Comparison of ENCODE assay signal across 11 cellular contexts in the genomic region with DNA sequence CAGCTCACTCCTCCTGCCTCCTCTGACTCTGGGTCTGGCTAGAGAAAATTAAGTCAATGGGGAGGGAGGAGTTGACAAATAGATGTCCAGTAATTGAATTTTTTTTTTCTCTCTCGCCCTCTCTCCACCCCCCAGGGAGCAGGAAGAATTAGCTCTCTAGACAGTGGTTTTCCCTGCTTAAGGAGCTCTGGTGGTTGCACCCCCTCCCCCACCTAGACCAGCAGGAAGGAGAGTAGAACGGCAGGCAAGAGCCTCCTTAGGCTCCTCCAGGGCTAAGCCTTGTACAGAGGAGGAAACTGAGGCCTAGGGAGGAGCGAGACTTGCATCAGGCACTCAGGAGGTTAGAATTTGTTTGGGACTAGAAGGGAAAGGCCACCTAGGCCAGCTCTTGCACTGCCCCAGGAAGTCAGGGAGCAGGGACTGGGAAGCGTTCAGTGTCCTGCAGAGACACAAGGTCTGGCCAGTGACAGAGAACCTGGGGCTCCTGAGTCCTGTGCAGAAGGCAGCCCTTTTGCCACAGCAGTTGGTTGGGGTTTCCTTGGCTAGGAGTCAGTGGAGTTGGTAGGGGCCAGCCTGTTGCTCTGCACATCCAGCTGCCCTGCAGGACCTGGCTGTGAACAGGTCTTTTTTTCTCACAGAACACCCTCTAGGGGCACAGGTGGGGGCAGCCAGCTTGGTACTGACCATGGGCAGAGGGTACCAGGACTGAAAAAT. TPM values are rescaled to one million over a fixed set of nuclear protein-coding genes. Genes with fewer than 3 reads are reported as not detected.
DNase-seq lines count a peak whose midpoint lies in the region; TF ChIP-seq lines count a peak whose summit lies in the region.
"Had no signal": no experiment of that assay in that cellular context is flagged by ENCODE, and none has a peak within 500 bp of the region (broad histone marks: within the 10 kb centered on the region; RNA-seq: fewer than 3 reads in every experiment).

No MANE protein-coding gene starts in this region.

- H3K4me1 Mint-ChIP-seq in H9 = peaks cover 29 to 32% of the 10 kb centered on the region in 2 experiments

- intact Hi-C loops in A673 (cut with micrococcal nuclease; ENCODE audit: unreplicated experiment) = loop anchor here (10.0 kb wide), 1 partner anchor 296 kb away; no protein-coding TSS in a partner anchor

- H3K4me1 ChIP-seq in A673 (ENCODE audit: insufficient read depth, low read length, poor library complexity, severe bottlenecking) (peaks cover 17% of the 10 kb centered on the region), H9 (ENCODE audit: insufficient read depth, low read length) (no peaks in the 10 kb centered on the region), mesenchymal stem cell (ENCODE audit: control insufficient read depth, insufficient read depth, low read depth, low read length) (peaks cover 16% of the 10 kb centered on the region)

- TF ChIP-seq CTCF in A673 (conservative IDR thresholded peaks at IDR 0.05; ENCODE audit: low read depth, low read length) = no peak
- no peak for TF ChIP-seq CTCF in H9 (conservative IDR thresholded peaks at IDR 0.05)
- TF ChIP-seq CTCF in GM13977 (IDR thresholded peaks at IDR 0.05; ENCODE audit: extremely low read depth, insufficient read depth, missing control alignments) = no peak

- H3K4me2 ChIP-seq in H9 (ENCODE audit: insufficient read depth, insufficient read length, low read length) = peak overlapping the region; percentile 45
- H3K4me2 ChIP-seq in mesenchymal stem cell (ENCODE audit: low read length, poor library complexity, severe bottlenecking) = no peak overlapping the region

- H2BK120ac ChIP-seq in H9 (ENCODE audit: low read depth, low read length, poor library complexity, severe bottlenecking) = no peak overlapping the region
- no peak overlapping the region for H2BK120ac ChIP-seq in mesenchymal stem cell (ENCODE audit: low read depth, low read length)

- H3K27me3 ChIP-seq in A673 (replicated peaks; ENCODE audit: insufficient read depth, low read depth, low read length, poor library complexity) (no peaks in the 10 kb centered on the region), H9 (ENCODE audit: insufficient read depth, low read length) (no peaks in the 10 kb centered on the region), mesenchymal stem cell (ENCODE audit: control insufficient read depth in 1 of 2, insufficient read depth in 1 of 2, low read length in 2 of 2) (peaks cover 50 to 60% of the 10 kb centered on the region in 2 experiments)

- H3K79me2 ChIP-seq in H9 (ENCODE audit: insufficient read depth, low read length) = no peaks in the 10 kb centered on the region

- H4K20me1 ChIP-seq in H9 (ENCODE audit: control insufficient read depth, insufficient read depth, insufficient read length) = no peaks in the 10 kb centered on the region

- peak overlapping the region; percentile 55 to 74 for H3K4me3 Mint-ChIP-seq in H9

- no TSS peak for BruUV-seq in A673 (replicated peaks; lab: Mats Ljungman, UMichigan)

- no peak overlapping the region for H3T11ph ChIP-seq in H9 (ENCODE audit: low read length)

- H3K18ac ChIP-seq in H9 (ENCODE audit: insufficient read length, low read depth, low read length) (no peak overlapping the region), mesenchymal stem cell (ENCODE audit: low read depth in 1 of 2, low read length in 2 of 2) (peak overlapping the region; percentile 14 to 42)

- CTCF ChIA-PET in A673 (lab: Charles Lee) = interaction anchor here (2.4 kb wide), 1 partner anchor 9 kb away, joined by 24 read pairs; no protein-coding TSS in a partner anchor

- H3K14ac ChIP-seq in H9 (ENCODE audit: insufficient read depth, low read length) (peak overlapping the region; percentile 37; the same call in 1 of the 2 replicates), mesenchymal stem cell (ENCODE audit: low read length in 2 of 2) (no peak overlapping the region)

- peaks cover 6% of the 10 kb centered on the region for H3K23me2 ChIP-seq in H9 (ENCODE audit: insufficient read length, low read depth, low read length, poor library complexity, severe bottlenecking)

- H2BK5ac ChIP-seq in H9 (ENCODE audit: insufficient read length, low read length) (no peak overlapping the region), mesenchymal stem cell (ENCODE audit: low read depth, low read length, poor library complexity, severe bottlenecking) (no peak overlapping the region)

- no CpG with 5 or more reads among the region's 4 CpGs for WGBS in H9 (ENCODE audit: extremely low coverage, insufficient read length, low lambda C conversion rate)
- WGBS in mesenchymal stem cell = 36% methylated on average over 3 of the region's 4 CpGs

- peaks cover 24% of the 10 kb centered on the region for H3K27me3 Mint-ChIP-seq in H9 (ENCODE audit: low read depth)

- POLR2A ChIA-PET in A673 (lab: Charles Lee; ENCODE audit: low non-redundant PET) = no interaction called here

- H3K79me1 ChIP-seq in H9 (ENCODE audit: insufficient read depth, low read depth, low read length, poor library complexity, severe bottlenecking) = no peaks in the 10 kb centered on the region
- no peaks in the 10 kb centered on the region for H3K79me1 ChIP-seq in mesenchymal stem cell (replicated peaks; ENCODE audit: low read length, poor library complexity, severe bottlenecking)

- no peaks in the 10 kb centered on the region for H3K9me3 Mint-ChIP-seq in H9

- H2AFZ ChIP-seq in H9 (ENCODE audit: low read length) = no peak overlapping the region
- H2AFZ ChIP-seq in mesenchymal stem cell (ENCODE audit: low read depth, low read length) = no peak overlapping the region

- H4K8ac ChIP-seq in H9 (replicated peaks; ENCODE audit: insufficient read length, low read depth, low read length) (no peak overlapping the region), mesenchymal stem cell (ENCODE audit: low read length) (peak overlapping the region; percentile 89)

- H4K5ac ChIP-seq in H9 (ENCODE audit: insufficient read length, low read depth, low read length) = no peak overlapping the region

- peak overlapping the region; percentile 46 for H3K4me3 ChIP-seq in A673 (ENCODE audit: low read depth, low read length, poor library complexity, severe bottlenecking)
- peak overlapping the region in 1 of 2 experiments; percentile 67 for H3K4me3 ChIP-seq in mesenchymal stem cell (ENCODE audit: insufficient read depth in 1 of 2, low read depth in 1 of 2, low read length in 2 of 2)
- H3K4me3 ChIP-seq: mucosa of descending colon had no signal

- no peak overlapping the region for H2AK5ac ChIP-seq in H9 (ENCODE audit: insufficient read length, low read length)
- peak overlapping the region; percentile 13 for H2AK5ac ChIP-seq in mesenchymal stem cell (ENCODE audit: low read length, severe bottlenecking)

- no peak overlapping the region for H3K9ac ChIP-seq in H9 (ENCODE audit: extremely low read depth, insufficient read length, low read length)
- peak overlapping the region; percentile 47 for H3K9ac ChIP-seq in mesenchymal stem cell (ENCODE audit: low read length)

- H3K9me3 ChIP-seq in A673 (ENCODE audit: low read depth, low read length, poor library complexity, severe bottlenecking) (no peaks in the 10 kb centered on the region), H9 (ENCODE audit: control insufficient read depth, low read depth, low read length) (no peaks in the 10 kb centered on the region), mesenchymal stem cell (ENCODE audit: control insufficient read depth, low read length) (peaks cover 3% of the 10 kb centered on the region)

- H4K91ac ChIP-seq in H9 (ENCODE audit: insufficient read length, low read depth, low read length) = no peak overlapping the region
- no peak overlapping the region for H4K91ac ChIP-seq in mesenchymal stem cell (ENCODE audit: low read length)

- H3K27ac Mint-ChIP-seq in H9 = peak overlapping the region in 1 of 3 experiments; percentile 68; a peak in 2 of 7 replicates

- DNase-seq in A673 (ENCODE audit: low spot score) (peak; percentile 72), H9 (no peak), amniotic epithelial cell (ENCODE audit: low read depth) (peak; percentile 24), mesenchymal stem cell (peak; percentile 50), A172 (ENCODE audit: low spot score) (no peak), putamen (ENCODE audit: low spot score) (no peak), NOMO-1 treated with DMSO at 0.1 percent for 48 hours (lab: John Stamatoyannopoulos, UW; ENCODE audit: unreplicated experiment) (no peak), GM13977 (ENCODE audit: low spot score) (no peak)
- DNase-seq: activated CD4-positive, alpha-beta T cell treated with anti-CD3 and anti-CD28 coated beads, Interleukin-2, amount 50 U/mL, for 4 hours; NK-92 treated with Interleukin-12 subunit alpha and Interleukin-12 subunit beta, amount 100 ng/mL, for 24 hours had no signal

- no peak overlapping the region for H3K56ac ChIP-seq in H9 (ENCODE audit: insufficient read length, low read depth, low read length)

- H3K4ac ChIP-seq in H9 (ENCODE audit: low read depth, low read length) (no peak overlapping the region), mesenchymal stem cell (ENCODE audit: low read depth in 1 of 2, low read length in 2 of 2) (peak overlapping the region in 1 of 2 experiments; percentile 73)

- no peak overlapping the region for H2BK12ac ChIP-seq in H9 (ENCODE audit: insufficient read length, low read depth, low read length)
- H2BK12ac ChIP-seq in mesenchymal stem cell (ENCODE audit: low read length in 2 of 2) = peak overlapping the region in 1 of 2 experiments; percentile 91

- H3K36me3 Mint-ChIP-seq in H9 (ENCODE audit: insufficient read depth in 1 of 3, low read depth in 3 of 3) = no peaks in the 10 kb centered on the region

- in situ Hi-C loops in GM13977 (cut with MboI; ENCODE audit: low pct_unique_long_range_greater_than_20kb, low sequenced_read_pairs, unreplicated experiment) = loop anchor here (25.0 kb wide), 1 partner anchor 386 kb away; no protein-coding TSS in a partner anchor

- H2BK15ac ChIP-seq in H9 (ENCODE audit: low read depth, low read length) = no peak overlapping the region
- no peak overlapping the region for H2BK15ac ChIP-seq in mesenchymal stem cell (ENCODE audit: low read depth, poor library complexity, severe bottlenecking)

- no peaks in the 10 kb centered on the region for H3K36me3 ChIP-seq in A673 (ENCODE audit: insufficient read depth, low read length, poor library complexity, severe bottlenecking)
- H3K36me3 ChIP-seq in mesenchymal stem cell (ENCODE audit: control insufficient read depth in 1 of 2, insufficient read depth in 2 of 2, low read depth in 1 of 2, low read length in 2 of 2) = no peaks in the 10 kb centered on the region

- no peak overlapping the region for H2BK20ac ChIP-seq in H9 (ENCODE audit: low read depth, low read length, poor library complexity, severe bottlenecking)

- H3K27ac ChIP-seq in A673 (ENCODE audit: low read depth, low read length, poor library complexity, severe bottlenecking) = no peak overlapping the region
- H3K27ac ChIP-seq in H9 (ENCODE audit: insufficient read length, low read depth, low read length) = no peak overlapping the region
- H3K27ac ChIP-seq in mesenchymal stem cell (ENCODE audit: low read length, poor library complexity, severe bottlenecking) = no peak overlapping the region

- H3K23ac ChIP-seq in H9 (ENCODE audit: insufficient read length, low read depth, low read length) (no peak overlapping the region), mesenchymal stem cell (ENCODE audit: low read length in 2 of 2) (no peak overlapping the region)

RNA-seq across cellular contexts. Expression of a gene that starts 49.5 kb away (rescaled TPM):
- 5.5 and 5.6 TPM in 2 replicates for total RNA-seq in A673 (2021)
- 3.6 and 4.0 TPM in 2 replicates for total RNA-seq in H9 (2021)
- 0.83 TPM for polyA plus RNA-seq in mesenchymal stem cell (2013, experiment 1 of 2)
- 0.88 TPM for polyA plus RNA-seq in mesenchymal stem cell (2013, experiment 2 of 2)
- total RNA-seq in A172 (2014; rRNA removed; shearing (Covaris generic)) = 3.0 and 4.7 TPM in 2 replicates

Comparison
In these comparisons a context has a peak if more than half of its experiments do, and no peak if none do; other contexts are left out.
1. DNase-seq: peak in A673 (single experiment), amniotic epithelial cell (single experiment) and mesenchymal stem cell (single experiment); none in H9 (single experiment), A172 (single experiment), putamen (single experiment), NOMO-1 treated with DMSO at 0.1 percent for 48 hours (single experiment) and GM13977 (single experiment).